Comparison of ENCODE assay signal across 11 cellular contexts in the genomic region with DNA sequence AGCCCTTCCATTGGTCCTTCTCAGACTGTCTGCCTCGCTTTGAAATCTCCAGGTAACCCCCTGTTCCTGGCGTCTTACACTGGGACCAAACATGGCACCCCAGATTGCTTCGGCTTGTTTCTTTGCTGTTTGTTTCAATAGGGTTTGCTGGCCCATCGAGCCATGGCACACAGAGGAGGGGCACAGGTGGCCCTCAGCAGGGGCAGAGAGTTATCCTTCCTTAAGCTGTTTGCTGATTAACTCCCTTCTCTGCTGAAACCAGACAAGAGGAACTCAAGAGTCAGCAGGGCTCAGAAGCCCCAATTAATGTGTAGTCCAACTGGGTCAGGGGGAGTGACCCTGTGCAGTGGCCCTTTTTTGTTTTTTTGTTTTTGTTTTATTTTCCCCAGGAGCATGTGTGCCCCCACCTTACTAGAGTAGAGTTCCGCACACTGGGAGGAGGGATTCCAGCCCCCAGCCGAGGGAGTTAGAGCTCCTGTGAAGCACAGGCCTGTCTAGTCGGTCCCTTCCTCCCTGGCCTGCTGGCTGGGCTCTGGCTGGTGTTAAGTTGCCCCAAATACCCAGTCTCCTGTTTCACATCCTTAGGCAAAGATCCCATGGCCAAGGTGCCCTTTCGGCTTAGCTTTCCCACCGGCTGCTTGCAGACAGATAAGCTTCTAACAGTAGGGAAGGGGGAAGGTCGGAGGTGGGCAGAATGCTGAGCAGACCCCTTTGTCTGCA. TPM values are rescaled to one million over a fixed set of nuclear protein-coding genes. Genes with fewer than 3 reads are reported as not detected.
DNase-seq lines count a peak whose midpoint lies in the region; ATAC-seq and TF ChIP-seq lines count a peak whose summit lies in the region.
"Had no signal": no experiment of that assay in that cellular context is flagged by ENCODE, and none has a peak within 500 bp of the region (broad histone marks: within the 10 kb centered on the region; RNA-seq: fewer than 3 reads in every experiment).

No MANE protein-coding gene starts in this region.

- no peaks in the 10 kb centered on the region for H3K27me3 Mint-ChIP-seq in stimulated activated naive CD8-positive, alpha-beta T cell treated with anti-CD3 and anti-CD28 coated beads, Interleukin-15, Interleukin-2, amounts not matched to agents 100 ng/mL and 50 ng/mL, for 24 hours
- H3K27me3 Mint-ChIP-seq in effector memory CD8-positive, alpha-beta T cell, result no peaks in the 10 kb centered on the region

- H3K4me3 ChIP-seq in neuronal stem cell (ENCODE audit: low read length in 2 of 2), result no peak overlapping the region
- H3K4me3 ChIP-seq: mucosa of descending colon had no signal

- no peak overlapping the region for H4K8ac ChIP-seq in neuronal stem cell (ENCODE audit: low read depth, low read length)

- H4K91ac ChIP-seq in neuronal stem cell (ENCODE audit: low read depth, low read length, poor library complexity), result no peak overlapping the region

- peak overlapping the region; percentile 72 for H3K27ac Mint-ChIP-seq in stimulated activated naive CD8-positive, alpha-beta T cell treated with anti-CD3 and anti-CD28 coated beads, Interleukin-15, Interleukin-2, amounts not matched to agents 100 ng/mL and 50 ng/mL, for 24 hours
- peak overlapping the region; percentile 35 to 86 for H3K27ac Mint-ChIP-seq in effector memory CD8-positive, alpha-beta T cell

- no peak overlapping the region for H3K4me2 ChIP-seq in neuronal stem cell (ENCODE audit: insufficient read depth, low read length, poor library complexity, severe bottlenecking)

- peak overlapping the region; percentile 0 for H2BK5ac ChIP-seq in neuronal stem cell (ENCODE audit: low read length)

- H3K14ac ChIP-seq in neuronal stem cell (ENCODE audit: low read length), result no peak overlapping the region

- H3K18ac ChIP-seq in neuronal stem cell (ENCODE audit: low read length), result no peak overlapping the region

- H2BK15ac ChIP-seq in neuronal stem cell (ENCODE audit: low read length), result no peak overlapping the region

- no peak overlapping the region for H2BK120ac ChIP-seq in neuronal stem cell (ENCODE audit: low read depth, low read length)

- CTCF ChIA-PET in HEK293T (lab: Yijun Ruan, JAX), result interaction anchor here (1.2 kb wide), 1 partner anchor 70 kb away, joined by 3 read pairs; no protein-coding TSS in a partner anchor

- peak overlapping the region; percentile 63 for H3K27ac ChIP-seq in neuronal stem cell (replicated peaks; ENCODE audit: low read length)

- no CpG with 5 or more reads among the region's 10 CpGs for WGBS in neuronal stem cell (ENCODE audit: extremely low coverage in 2 of 2, insufficient read length in 2 of 2, insufficient replicate concordance in 1 of 2), 2 donors

- POLR2A ChIA-PET in HEK293T (lab: Yijun Ruan, JAX), result no interaction called here

- H2AK5ac ChIP-seq in neuronal stem cell (ENCODE audit: low read depth, low read length), result peak overlapping the region; percentile 17

- peak overlapping the region; percentile 5 for H3K9ac ChIP-seq in neuronal stem cell (ENCODE audit: low read depth, low read length, poor library complexity)

- no peak for ATAC-seq in stimulated activated naive CD8-positive, alpha-beta T cell treated with anti-CD3 and anti-CD28 coated beads, Interleukin-15, Interleukin-2, amounts not matched to agents 100 U/mL and 50 U/mL, for 24 hours
- no peak for ATAC-seq in effector memory CD8-positive, alpha-beta T cell (replicated peaks)
- ATAC-seq in GM18870 (IDR thresholded peaks at IDR 0.05; ENCODE audit: unreplicated experiment) (no peak), HG03039 (IDR thresholded peaks at IDR 0.05; ENCODE audit: unreplicated experiment) (no peak), HG03442 (IDR thresholded peaks at IDR 0.05; ENCODE audit: unreplicated experiment) (no peak)

- H3K27me3 ChIP-seq in neuronal stem cell (ENCODE audit: control insufficient read depth in 3 of 3, insufficient read depth in 3 of 3, low read depth in 1 of 3, low read length in 3 of 3), result no peaks in the 10 kb centered on the region

- no peak overlapping the region for H3K23ac ChIP-seq in neuronal stem cell (ENCODE audit: low read depth, low read length, poor library complexity)

- peaks cover 0 to 4% of the 10 kb centered on the region in 2 donors for H3K9me3 ChIP-seq in neuronal stem cell (replicated peaks in 1 of 2; ENCODE audit: control insufficient read depth in 2 of 2, insufficient read depth in 1 of 2, low read depth in 1 of 2, low read length in 2 of 2)
- H3K9me3 ChIP-seq: mucosa of descending colon had no signal

- no peak overlapping the region for H3K4ac ChIP-seq in neuronal stem cell (ENCODE audit: low read length)

- H3K4me1 Mint-ChIP-seq in stimulated activated naive CD8-positive, alpha-beta T cell treated with anti-CD3 and anti-CD28 coated beads, Interleukin-15, Interleukin-2, amounts not matched to agents 100 ng/mL and 50 ng/mL, for 24 hours (ENCODE audit: low read depth), result peaks cover 94% of the 10 kb centered on the region
- peaks cover 26 to 45% of the 10 kb centered on the region in 2 donors for H3K4me1 Mint-ChIP-seq in effector memory CD8-positive, alpha-beta T cell (ENCODE audit: low read depth in 2 of 2)

- peaks cover 47 to 67% of the 10 kb centered on the region in 2 donors for H3K4me1 ChIP-seq in neuronal stem cell (ENCODE audit: control insufficient read depth in 2 of 2, insufficient read depth in 1 of 2, low read depth in 1 of 2, low read length in 2 of 2)

- H3K4me3 Mint-ChIP-seq in stimulated activated naive CD8-positive, alpha-beta T cell treated with anti-CD3 and anti-CD28 coated beads, Interleukin-15, Interleukin-2, amounts not matched to agents 100 ng/mL and 50 ng/mL, for 24 hours, result no peak overlapping the region
- H3K4me3 Mint-ChIP-seq in effector memory CD8-positive, alpha-beta T cell, result no peak overlapping the region

- H3K79me1 ChIP-seq in neuronal stem cell (ENCODE audit: low read depth, low read length), result no peaks in the 10 kb centered on the region

- no peaks in the 10 kb centered on the region for H3K9me3 Mint-ChIP-seq in stimulated activated naive CD8-positive, alpha-beta T cell treated with anti-CD3 and anti-CD28 coated beads, Interleukin-15, Interleukin-2, amounts not matched to agents 100 ng/mL and 50 ng/mL, for 24 hours
- no peaks in the 10 kb centered on the region for H3K9me3 Mint-ChIP-seq in effector memory CD8-positive, alpha-beta T cell

- peak overlapping the region; percentile 25 for H2AFZ ChIP-seq in neuronal stem cell (ENCODE audit: low read length)

- peaks cover 5% of the 10 kb centered on the region for H3K36me3 Mint-ChIP-seq in stimulated activated naive CD8-positive, alpha-beta T cell treated with anti-CD3 and anti-CD28 coated beads, Interleukin-15, Interleukin-2, amounts not matched to agents 100 ng/mL and 50 ng/mL, for 24 hours (ENCODE audit: low read depth)
- peaks cover 7% of the 10 kb centered on the region for H3K36me3 Mint-ChIP-seq in effector memory CD8-positive, alpha-beta T cell (ENCODE audit: insufficient read depth)

- no peak for DNase-seq in stimulated activated naive CD8-positive, alpha-beta T cell treated with anti-CD3 and anti-CD28 coated beads, Interleukin-15, Interleukin-2, amounts not matched to agents 100 U/mL and 50 U/mL, for 24 hours
- DNase-seq in effector memory CD8-positive, alpha-beta T cell, result no peak
- DNase-seq in neuronal stem cell (ENCODE audit: low spot score) (peak; percentile 53), HEK293T (ENCODE audit: extremely low spot score) (no peak)
- DNase-seq: activated CD4-positive, alpha-beta T cell treated with anti-CD3 and anti-CD28 coated beads, Interleukin-2, amount 50 U/mL, for 1 hour; effector CD8-positive, alpha-beta T cell had no signal

- H3K36me3 ChIP-seq in neuronal stem cell (replicated peaks in 1 of 2; ENCODE audit: control insufficient read depth in 2 of 2, insufficient read depth in 2 of 2, low read length in 2 of 2), result no peaks in the 10 kb centered on the region

- no peak overlapping the region for H2BK12ac ChIP-seq in neuronal stem cell (ENCODE audit: low read length)

TF ChIP-seq in HEK293T, 16 proteins besides CTCF, POLR2A, EP300 and RAD21:
- TF ChIP-seq FOXA1 (IDR thresholded peaks at IDR 0.05) (no peak), FOXK2 (IDR thresholded peaks at IDR 0.05) (no peak), ZNF384 (IDR thresholded peaks at IDR 0.05) (no peak), SP1 (IDR thresholded peaks at IDR 0.05) (no peak), NFRKB (IDR thresholded peaks at IDR 0.05) (no peak), ARNT (IDR thresholded peaks at IDR 0.05) (no peak), CTBP1 (IDR thresholded peaks at IDR 0.05; ENCODE audit: borderline replicate concordance) (no peak), HDGF (IDR thresholded peaks at IDR 0.05; ENCODE audit: borderline replicate concordance) (no peak), L3MBTL2 (conservative IDR thresholded peaks at IDR 0.05) (no peak), LEF1 (IDR thresholded peaks at IDR 0.05; ENCODE audit: borderline replicate concordance) (no peak), FOXM1 (IDR thresholded peaks at IDR 0.05; ENCODE audit: borderline replicate concordance) (no peak), BHLHE40 (IDR thresholded peaks at IDR 0.05; ENCODE audit: borderline replicate concordance) (no peak), ELF4 (IDR thresholded peaks at IDR 0.05) (no peak), SUZ12 (IDR thresholded peaks at IDR 0.05) (no peak), TARDBP (IDR thresholded peaks at IDR 0.05) (no peak)
- TF ChIP-seq, protein P1, sequence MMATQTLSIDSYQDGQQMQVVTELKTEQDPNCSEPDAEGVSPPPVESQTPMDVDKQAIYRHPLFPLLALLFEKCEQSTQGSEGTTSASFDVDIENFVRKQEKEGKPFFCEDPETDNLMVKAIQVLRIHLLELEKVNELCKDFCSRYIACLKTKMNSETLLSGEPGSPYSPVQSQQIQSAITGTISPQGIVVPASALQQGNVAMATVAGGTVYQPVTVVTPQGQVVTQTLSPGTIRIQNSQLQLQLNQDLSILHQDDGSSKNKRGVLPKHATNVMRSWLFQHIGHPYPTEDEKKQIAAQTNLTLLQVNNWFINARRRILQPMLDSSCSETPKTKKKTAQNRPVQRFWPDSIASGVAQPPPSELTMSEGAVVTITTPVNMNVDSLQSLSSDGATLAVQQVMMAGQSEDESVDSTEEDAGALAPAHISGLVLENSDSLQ (IDR thresholded peaks at IDR 0.05), result no peak

RNA-seq across cellular contexts. Expression of a gene that starts 39.3 kb away (rescaled TPM):
- polyA plus RNA-seq in neuronal stem cell (2013, experiment 1 of 2), result 9.8 TPM
- 9.6 TPM for polyA plus RNA-seq in neuronal stem cell (2013, experiment 2 of 2)
